ENCODE assay signal across 13 cellular contexts in the genomic region with DNA sequence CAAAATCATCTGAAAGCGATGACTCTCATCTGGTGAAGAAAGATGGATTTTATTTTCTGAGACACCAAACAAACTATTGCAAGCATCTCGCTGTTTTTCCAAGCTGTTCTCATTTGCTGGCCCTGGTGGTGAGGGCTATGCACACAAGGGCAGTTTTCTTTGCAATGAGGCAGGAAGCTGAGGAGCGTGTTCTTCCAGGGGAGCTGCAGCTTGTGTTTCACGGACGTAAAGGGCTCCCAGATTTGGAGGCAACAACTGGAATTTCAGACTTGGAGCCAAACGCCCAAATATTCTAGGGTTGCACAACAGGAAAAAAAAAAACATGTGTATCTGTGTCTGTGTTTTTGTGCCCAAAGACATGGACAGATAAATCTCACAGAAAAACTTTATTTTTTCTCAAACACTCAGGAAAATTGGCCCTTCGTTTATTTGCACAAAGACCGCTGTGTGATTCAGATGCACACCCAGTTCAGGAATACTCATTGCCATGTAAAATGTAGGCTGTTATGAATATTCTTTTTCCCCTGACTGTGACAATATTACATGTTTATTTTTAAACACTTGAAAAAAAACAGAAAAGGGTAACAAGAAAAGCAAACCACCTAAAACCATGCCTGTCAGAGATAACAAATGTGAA.
DNase-seq lines count a peak whose midpoint lies in the region; ATAC-seq and TF ChIP-seq lines count a peak whose summit lies in the region.
"Had no signal": no experiment of that assay in that cellular context is flagged by ENCODE, and none has a peak within 500 bp of the region (broad histone marks: within the 10 kb centered on the region; RNA-seq: fewer than 3 reads in every experiment).

No MANE protein-coding gene starts in this region.

- intact Hi-C loops in aorta (cut with DNase I) = no loop called here

- peak in 2 of 3 experiments; percentile 25 to 27 for TF ChIP-seq CTCF in nephron (IDR thresholded peaks at IDR 0.05; ENCODE audit: unreplicated experiment in 3 of 3)

- H3K27ac Mint-ChIP-seq in nephron = peak overlapping the region; percentile 93 to 95 (median 93)
- H3K27ac Mint-ChIP-seq: memory B cell had no signal

- no peaks in the 10 kb centered on the region for H3K36me3 ChIP-seq in SK-N-MC (ENCODE audit: insufficient read depth, low read length)
- no peaks in the 10 kb centered on the region for H3K36me3 ChIP-seq in aorta (ENCODE audit: control insufficient read depth in 1 of 2, insufficient read depth in 2 of 2, low read length in 1 of 2)
- H3K36me3 ChIP-seq: SJSA1, spleen had no signal

- ATAC-seq in aorta (ENCODE audit: low FRiP score) (peak; percentile 86), left lobe of liver (no peak)

- no peaks in the 10 kb centered on the region for H3K36me3 Mint-ChIP-seq in nephron (ENCODE audit: low read depth)
- H3K36me3 Mint-ChIP-seq: memory B cell had no signal

- H3K4me1 ChIP-seq in aorta (ENCODE audit: control insufficient read depth in 1 of 2, insufficient read depth in 2 of 2, low read length in 2 of 2) = no peaks in the 10 kb centered on the region
- H3K4me1 ChIP-seq: SJSA1, spleen had no signal

- H3K4me3 ChIP-seq in SK-N-MC = peak overlapping the region; percentile 73
- no peak overlapping the region for H3K4me3 ChIP-seq in aorta (ENCODE audit: low read length in 2 of 2)
- H3K4me3 ChIP-seq: SJSA1, spleen had no signal

- H3K4me1 Mint-ChIP-seq in nephron = peaks cover 74% of the 10 kb centered on the region
- H3K4me1 Mint-ChIP-seq: memory B cell had no signal

- H3K9me3 Mint-ChIP-seq in nephron = no peaks in the 10 kb centered on the region
- H3K9me3 Mint-ChIP-seq: memory B cell had no signal

- H3K9ac ChIP-seq in SK-N-MC (ENCODE audit: insufficient read length) = peak overlapping the region; percentile 48

- DNase-seq in SK-N-MC (ENCODE audit: low read depth, low spot score) (no peak), fibroblast of peridontal ligament (ENCODE audit: extremely low read depth) (peak; percentile 97), aorta (peak in 1 of 2 donors; percentile 56), left lobe of liver (ENCODE audit: low spot score) (no peak)
- DNase-seq in activated CD8-positive, alpha-beta memory T cell treated with anti-CD3 and anti-CD28 coated beads, Interleukin-2, amount 50 U/mL, for 4 hours = no peak
- DNase-seq in stimulated activated CD4-positive, alpha-beta T cell treated with anti-CD3 and anti-CD28 coated beads, Interleukin-4, amount 100 ng/mL, for 1 hour = no peak
- DNase-seq: activated CD4-positive, alpha-beta T cell treated with anti-CD3 and anti-CD28 coated beads for 4 hours; activated naive CD4-positive, alpha-beta T cell treated with anti-CD3 and anti-CD28 coated beads, Interleukin-2, amount 50 U/mL, for 16 hours; NCI-H446 treated with DMSO at 0.1 percent for 48 hours; spleen had no signal

- H3K27ac ChIP-seq in SK-N-MC (peak overlapping the region; percentile 99), aorta (ENCODE audit: low read depth in 1 of 2, low read length in 2 of 2) (no peak overlapping the region)
- H3K27ac ChIP-seq: SJSA1, spleen had no signal

- 7 to 11% methylated on average over 8 of the region's 8 CpGs for WGBS in aorta, 2 donors

- H3K27me3 Mint-ChIP-seq in nephron (ENCODE audit: low read depth) = no peaks in the 10 kb centered on the region

- H3K9me3 ChIP-seq in SK-N-MC (ENCODE audit: low read depth, low read length) (no peaks in the 10 kb centered on the region), aorta (ENCODE audit: control insufficient read depth, low read length) (no peaks in the 10 kb centered on the region)
- H3K9me3 ChIP-seq: SJSA1, spleen had no signal

- H3K4me3 Mint-ChIP-seq in nephron = peak overlapping the region; percentile 53 to 74 (median 67)
- H3K4me3 Mint-ChIP-seq: memory B cell had no signal

- H3K27me3 ChIP-seq in aorta (ENCODE audit: control insufficient read depth in 1 of 2, insufficient read depth in 2 of 2, low read length in 1 of 2) = no peaks in the 10 kb centered on the region
- H3K27me3 ChIP-seq: SJSA1 had no signal
